In genomic region chr2:7279421-7279949, GRCh38 we compare ENCODE assay signal across 20 cellular contexts.
A peak's percentile ranks its signal among the peaks of the same experiment; 100 is the strongest.
DNase-seq lines count a peak whose midpoint lies in the region; ATAC-seq and TF ChIP-seq lines count a peak whose summit lies in the region.
"Had no signal": no experiment of that assay in that cellular context is flagged by ENCODE, and none has a peak within 500 bp of the region (broad histone marks: within the 10 kb centered on the region; RNA-seq: fewer than 3 reads in every experiment).

No MANE protein-coding gene starts in this region.

- no peaks in the 10 kb centered on the region for H3K36me3 ChIP-seq in body of pancreas (replicated peaks in 1 of 2; ENCODE audit: insufficient read depth in 1 of 2, low read depth in 2 of 2)
- H3K36me3 ChIP-seq in transverse colon = no peaks in the 10 kb centered on the region
- H3K36me3 ChIP-seq: BLaER1 treated with 17β-estradiol and CSF1 and Interleukin-3, amounts not matched to agents 10 nM and 100 nM had no signal

- intact Hi-C loops in body of pancreas (cut with DNase I) (no loop called here), transverse colon (cut with DNase I; ENCODE audit: low total_unique reads) (no loop called here)

- in situ Hi-C loops in transverse colon (cut with MboI; ENCODE audit: low pct_ligation_motif_present in 1 of 4, low pct_unique_long_range_greater_than_20kb in 1 of 4, low sequenced_read_pairs in 3 of 4) = no loop called here

- peaks cover 59% of the 10 kb centered on the region for H3K4me1 ChIP-seq in body of pancreas
- H3K4me1 ChIP-seq in transverse colon = no peaks in the 10 kb centered on the region
- H3K4me1 ChIP-seq: A549; BLaER1 treated with 17β-estradiol and CSF1 and Interleukin-3, amounts not matched to agents 10 nM and 100 nM had no signal

- H3K4me3 ChIP-seq in body of pancreas (no peak overlapping the region), transverse colon (no peak overlapping the region)
- H3K4me3 ChIP-seq: A549; BLaER1 treated with 17β-estradiol and CSF1 and Interleukin-3, amounts not matched to agents 10 nM and 100 nM; GM12878 had no signal

- no peaks in the 10 kb centered on the region for H3K9me3 ChIP-seq in body of pancreas
- no peaks in the 10 kb centered on the region for H3K9me3 ChIP-seq in transverse colon
- H3K9me3 ChIP-seq: A549; BLaER1 treated with 17β-estradiol and CSF1 and Interleukin-3, amounts not matched to agents 10 nM and 100 nM; Caco-2 had no signal

- H3K27me3 ChIP-seq in body of pancreas (no peaks in the 10 kb centered on the region), transverse colon (no peaks in the 10 kb centered on the region)
- H3K27me3 ChIP-seq: BLaER1 treated with 17β-estradiol and CSF1 and Interleukin-3, amounts not matched to agents 10 nM and 100 nM had no signal

- TF ChIP-seq CTCF in body of pancreas (IDR thresholded peaks at IDR 0.05) (no peak), transverse colon (IDR thresholded peaks at IDR 0.05) (no peak)

- H3K27ac ChIP-seq in body of pancreas (peak overlapping the region in 3 of 4 donors; percentile 49 to 69 (median 65)), transverse colon (no peak overlapping the region)
- H3K27ac ChIP-seq: A549; BLaER1 treated with 17β-estradiol and CSF1 and Interleukin-3, amounts not matched to agents 10 nM and 100 nM; C4-2B had no signal

- TF ChIP-seq EP300 in transverse colon (IDR thresholded peaks at IDR 0.05; ENCODE audit: low read depth) = no peak

- ATAC-seq in body of pancreas = peak; percentile 85
- ATAC-seq: A549; CD8-positive, alpha-beta T cell; GM12878 had no signal

- DNase-seq in body of pancreas (peak in 2 of 4 donors; percentile 20 to 46), mucosa of gallbladder (ENCODE audit: low spot score) (peak; percentile 16), transverse colon (no peak), 8988T (no peak)
- no peak for DNase-seq in activated naive CD4-positive, alpha-beta T cell treated with anti-CD3 and anti-CD28 coated beads, Interleukin-2, amount 50 U/mL, for 16 hours
- DNase-seq: AML-193; Caco-2; CD4-positive, alpha-beta T cell; CD8-positive, alpha-beta T cell; DMS 273 treated with DMSO at 0.1 percent for 48 hours; DMS153; DMS53; DMS79; DND-41; EL; GDM1 had no signal

- 10 to 14% methylated on average over 7 of the region's 7 CpGs for WGBS in body of pancreas, 2 donors
- WGBS in transverse colon (ENCODE audit: low coverage in 1 of 2), 2 donors = 47 to 68% methylated on average over 7 of the region's 7 CpGs

- no peak for TF ChIP-seq POLR2A in body of pancreas (IDR thresholded peaks at IDR 0.05)
- TF ChIP-seq POLR2A in transverse colon (IDR thresholded peaks at IDR 0.05) = no peak

Comparison
In these comparisons a context has a peak if more than half of its experiments do, and no peak if none do; other contexts are left out.
1. H3K27ac ChIP-seq: peak in body of pancreas (3 of 4); none in transverse colon (0 of 4).